ENCODE assay signal across 19 cellular contexts in genomic region chrX:87571965-87572364, GRCh38. TPM values are rescaled to one million over a fixed set of nuclear protein-coding genes. Genes with fewer than 3 reads are reported as not detected.
A peak's percentile ranks its signal among the peaks of the same experiment; 100 is the strongest.
DNase-seq lines count a peak whose midpoint lies in the region; ATAC-seq and TF ChIP-seq lines count a peak whose summit lies in the region.
"Had no signal": no experiment of that assay in that cellular context is flagged by ENCODE, and none has a peak within 500 bp of the region (broad histone marks: within the 10 kb centered on the region; RNA-seq: fewer than 3 reads in every experiment).

No MANE protein-coding gene starts in this region.

- no peaks in the 10 kb centered on the region for H3K79me2 ChIP-seq in ACC112 (ENCODE audit: control insufficient read depth, insufficient read depth, low read length, unreplicated experiment)

- H3K4me3 Mint-ChIP-seq in chondrocyte (ENCODE audit: unreplicated experiment) = no peak overlapping the region
- H3K4me3 Mint-ChIP-seq in activated CD8-positive, alpha-beta T cell treated with anti-CD3 and anti-CD28 coated beads, Interleukin-2, amount 10 ng/mL, durations not matched to agents 7 days and 5 days = no peak overlapping the region
- H3K4me3 Mint-ChIP-seq: H9 had no signal

- peak overlapping the region; percentile 60 for H2AFZ ChIP-seq in ACC112 (ENCODE audit: low read length, unreplicated experiment)

- H3K27ac ChIP-seq in ACC112 (ENCODE audit: low read depth, low read length) (peak overlapping the region; percentile 73), Panc1 (ENCODE audit: low read length) (peak overlapping the region; percentile 63; the same call in 1 of the 2 replicates)
- H3K27ac ChIP-seq: C4-2B, HL-60, Peyer's patch had no signal

- no peaks in the 10 kb centered on the region for H3K9me3 Mint-ChIP-seq in chondrocyte (ENCODE audit: low read depth)
- H3K9me3 Mint-ChIP-seq in activated CD8-positive, alpha-beta T cell treated with anti-CD3 and anti-CD28 coated beads, Interleukin-2, amount 10 ng/mL, durations not matched to agents 7 days and 5 days (ENCODE audit: insufficient read depth) = no peaks in the 10 kb centered on the region
- H3K9me3 Mint-ChIP-seq: H9 had no signal

- H3K4me1 ChIP-seq in ACC112 (ENCODE audit: control insufficient read depth, insufficient read depth, low read length, unreplicated experiment) = peaks cover 10% of the 10 kb centered on the region
- peaks cover 5% of the 10 kb centered on the region; the same call in 1 of the 2 replicates for H3K4me1 ChIP-seq in Panc1 (ENCODE audit: control insufficient read depth, insufficient read depth, low read length)
- H3K4me1 ChIP-seq: Peyer's patch had no signal

- DNase-seq in Panc1 (ENCODE audit: low read depth, low spot score) = no peak
- no peak for DNase-seq in chondrocyte (ENCODE audit: low spot score)
- DNase-seq in iris pigment epithelial cell (ENCODE audit: low read depth) = peak; percentile 29
- DNase-seq in activated CD8-positive, alpha-beta T cell treated with anti-CD3 and anti-CD28 coated beads, Interleukin-2, amount 10 ng/mL, durations not matched to agents 7 days and 5 days = no peak
- DNase-seq in activated effector memory CD4-positive, alpha-beta T cell treated with anti-CD3 and anti-CD28 coated beads, Interleukin-2, amount 50 U/mL, for 16 hours = no peak
- DNase-seq in germinal center (ENCODE audit: low spot score) = no peak
- DNase-seq: DND-41, H9, NCI-H1436, NCI-H2029, NCI-H2171, NCI-H446, NCI-H82, Peyer's patch had no signal

- H3K27me3 Mint-ChIP-seq in chondrocyte (ENCODE audit: low read depth) = peaks cover 20% of the 10 kb centered on the region
- H3K27me3 Mint-ChIP-seq in activated CD8-positive, alpha-beta T cell treated with anti-CD3 and anti-CD28 coated beads, Interleukin-2, amount 10 ng/mL, durations not matched to agents 7 days and 5 days (ENCODE audit: low read depth) = no peaks in the 10 kb centered on the region

- H3K9me3 ChIP-seq in Panc1 (ENCODE audit: control insufficient read depth, insufficient read depth, low read depth, low read length) = no peaks in the 10 kb centered on the region
- H3K9me3 ChIP-seq: Peyer's patch had no signal

- peaks cover 6% of the 10 kb centered on the region for H3K4me1 Mint-ChIP-seq in chondrocyte (ENCODE audit: low read depth)
- H3K4me1 Mint-ChIP-seq in activated CD8-positive, alpha-beta T cell treated with anti-CD3 and anti-CD28 coated beads, Interleukin-2, amount 10 ng/mL, durations not matched to agents 7 days and 5 days (ENCODE audit: low read depth) = no peaks in the 10 kb centered on the region
- H3K4me1 Mint-ChIP-seq: H9 had no signal

- peak overlapping the region; percentile 66 for H3K27ac Mint-ChIP-seq in chondrocyte (ENCODE audit: unreplicated experiment)
- H3K27ac Mint-ChIP-seq in activated CD8-positive, alpha-beta T cell treated with anti-CD3 and anti-CD28 coated beads, Interleukin-2, amount 10 ng/mL, durations not matched to agents 7 days and 5 days = no peak overlapping the region
- H3K27ac Mint-ChIP-seq: H9 had no signal

- peak overlapping the region; percentile 61; the same call in 1 of the 2 replicates for H3K4me3 ChIP-seq in ACC112 (ENCODE audit: low read depth, low read length)
- no peak overlapping the region for H3K4me3 ChIP-seq in Panc1 (ENCODE audit: low read depth in 2 of 2, low read length in 2 of 2)
- H3K4me3 ChIP-seq: Peyer's patch had no signal

- no peak for ATAC-seq in Panc1
- ATAC-seq in activated CD8-positive, alpha-beta T cell treated with anti-CD3 and anti-CD28 coated beads, Interleukin-2, amount 10 ng/mL, durations not matched to agents 7 days and 5 days = no peak
- ATAC-seq in HG03460 (IDR thresholded peaks at IDR 0.05; ENCODE audit: unreplicated experiment) = no peak
- ATAC-seq: Right ventricle myocardium inferior had no signal

- POLR2A ChIA-PET in Panc1 (lab: Charles Lee) = no interaction called here
- POLR2A ChIA-PET in activated CD8-positive, alpha-beta T cell treated with anti-CD3 and anti-CD28 coated beads, Interleukin-2, amount 10 ng/mL, durations not matched to agents 7 days and 5 days (lab: Charles Lee) = no interaction called here

- H3K27me3 ChIP-seq in ACC112 (ENCODE audit: insufficient read depth, low read length) (no peaks in the 10 kb centered on the region), Panc1 (ENCODE audit: control insufficient read depth, insufficient read depth, low read length) (no peaks in the 10 kb centered on the region)
- H3K27me3 ChIP-seq: Peyer's patch had no signal

- no peaks in the 10 kb centered on the region for H3K36me3 ChIP-seq in ACC112 (ENCODE audit: insufficient read depth, low read length)
- no peaks in the 10 kb centered on the region for H3K36me3 ChIP-seq in Panc1 (ENCODE audit: control insufficient read depth, insufficient read depth, low read length)
- H3K36me3 ChIP-seq: Peyer's patch had no signal

- CTCF ChIA-PET in Panc1 (lab: Charles Lee) = no interaction called here
- CTCF ChIA-PET in activated CD8-positive, alpha-beta T cell treated with anti-CD3 and anti-CD28 coated beads, Interleukin-2, amount 10 ng/mL, durations not matched to agents 7 days and 5 days (lab: Charles Lee) = no interaction called here

- no peaks in the 10 kb centered on the region for H3K36me3 Mint-ChIP-seq in chondrocyte (ENCODE audit: low read depth)
- H3K36me3 Mint-ChIP-seq in activated CD8-positive, alpha-beta T cell treated with anti-CD3 and anti-CD28 coated beads, Interleukin-2, amount 10 ng/mL, durations not matched to agents 7 days and 5 days (ENCODE audit: low read depth) = no peaks in the 10 kb centered on the region

- in situ Hi-C loops in Panc1 (cut with HindIII; ENCODE audit: low pct_unique_long_range_greater_than_20kb, low sequenced_read_pairs) = no loop called here

- intact Hi-C loops in Panc1 (cut with micrococcal nuclease; ENCODE audit: unreplicated experiment) = no loop called here

- BruUV-seq in Panc1 (replicated peaks; lab: Mats Ljungman, UMichigan) = no TSS peak

- TF ChIP-seq CTCF in Panc1 (IDR thresholded peaks at IDR 0.05) (no peak), chondrocyte (IDR thresholded peaks at IDR 0.05) (no peak)

RNA-seq across cellular contexts. Expression of gene KLHL4, which starts 54.4 kb away (rescaled TPM):
- 27.6 TPM for total RNA-seq in Panc1 (2021; ENCODE audit: unreplicated experiment)
- 10.6 TPM for polyA plus RNA-seq in Panc1 (2012; ENCODE audit: insufficient read length)
- 2.0 to 2.6 TPM (median 2.0 TPM) in 3 replicates for total RNA-seq in chondrocyte
- total RNA-seq in activated CD8-positive, alpha-beta T cell treated with anti-CD3 and anti-CD28 coated beads, Interleukin-2, amount 10 ng/mL, durations not matched to agents 7 days and 5 days = not detected
